ENCODE assay signal across 9 cellular contexts in genomic region chr18:37567061-37567993, GRCh38. TPM values are rescaled to one million over a fixed set of nuclear protein-coding genes. Genes with fewer than 3 reads are reported as not detected.
DNase-seq lines count a peak whose midpoint lies in the region; ATAC-seq and TF ChIP-seq lines count a peak whose summit lies in the region.
"Had no signal": no experiment of that assay in that cellular context is flagged by ENCODE, and none has a peak within 500 bp of the region (broad histone marks: within the 10 kb centered on the region; RNA-seq: fewer than 3 reads in every experiment).

No MANE protein-coding gene starts in this region.

- no peak for ATAC-seq in WTC11
- ATAC-seq in stimulated activated effector memory CD8-positive, alpha-beta T cell treated with anti-CD3 and anti-CD28 coated beads, Interleukin-12 subunit alpha, Interleukin-12 subunit beta, amount 100 ng/mL, for 72 hours: no peak
- no peak for ATAC-seq in GM18861 (IDR thresholded peaks at IDR 0.05; ENCODE audit: unreplicated experiment)
- no peak for ATAC-seq in GM19467 (IDR thresholded peaks at IDR 0.05; ENCODE audit: unreplicated experiment)
- no peak for ATAC-seq in GM19035 (IDR thresholded peaks at IDR 0.05; ENCODE audit: unreplicated experiment)

- no peak for TF ChIP-seq CTCF in WTC11 (IDR thresholded peaks at IDR 0.05)

- no peaks in the 10 kb centered on the region for H3K36me3 Mint-ChIP-seq in WTC11
- no peaks in the 10 kb centered on the region for H3K36me3 Mint-ChIP-seq in stimulated activated effector memory CD8-positive, alpha-beta T cell treated with anti-CD3 and anti-CD28 coated beads, Interleukin-12 subunit alpha, Interleukin-12 subunit beta, amount 100 ng/mL, for 72 hours

- peaks cover 95% of the 10 kb centered on the region for H3K27me3 Mint-ChIP-seq in WTC11 (ENCODE audit: low read depth)

- peaks cover 2% of the 10 kb centered on the region for H3K9me3 ChIP-seq in iPS-18c (ENCODE audit: control insufficient read depth, insufficient read depth, low read length)

- peaks cover 30% of the 10 kb centered on the region for H3K4me1 Mint-ChIP-seq in WTC11
- peaks cover 17% of the 10 kb centered on the region for H3K4me1 Mint-ChIP-seq in stimulated activated effector memory CD8-positive, alpha-beta T cell treated with anti-CD3 and anti-CD28 coated beads, Interleukin-12 subunit alpha, Interleukin-12 subunit beta, amount 100 ng/mL, for 72 hours

- H3K4me3 ChIP-seq in iPS-18c (ENCODE audit: insufficient read depth, low read depth, low read length): peak overlapping the region; percentile 56

- H3K4me3 Mint-ChIP-seq in WTC11: peak overlapping the region; percentile 77
- H3K4me3 Mint-ChIP-seq in stimulated activated effector memory CD8-positive, alpha-beta T cell treated with anti-CD3 and anti-CD28 coated beads, Interleukin-12 subunit alpha, Interleukin-12 subunit beta, amount 100 ng/mL, for 72 hours: peak overlapping the region; percentile 27

- H3K9me3 Mint-ChIP-seq in WTC11: no peaks in the 10 kb centered on the region
- no peaks in the 10 kb centered on the region for H3K9me3 Mint-ChIP-seq in stimulated activated effector memory CD8-positive, alpha-beta T cell treated with anti-CD3 and anti-CD28 coated beads, Interleukin-12 subunit alpha, Interleukin-12 subunit beta, amount 100 ng/mL, for 72 hours

- DNase-seq in DMS53 (lab: John Stamatoyannopoulos, UW) (peak; percentile 68), DMS53 treated with DMSO at 0.1 percent for 48 hours (lab: John Stamatoyannopoulos, UW; ENCODE audit: unreplicated experiment) (no peak), WTC11 (ENCODE audit: low spot score) (no peak)
- DNase-seq in stimulated activated effector memory CD8-positive, alpha-beta T cell treated with anti-CD3 and anti-CD28 coated beads, Interleukin-12 subunit alpha, Interleukin-12 subunit beta, amount 100 ng/mL, for 72 hours (ENCODE audit: low spot score in 2 of 2): no peak

- POLR2A ChIA-PET in WTC11 (lab: Charles Lee): interaction anchor here (0.7 to 1.3 kb wide), 2 partner anchors 9 to 33 kb away, joined by 3 read pairs; no protein-coding TSS in a partner anchor

- CTCF ChIA-PET in WTC11 (lab: Charles Lee): interaction anchor here (0.8 to 3.4 kb wide), 4 partner anchors 11 to 83 kb away, joined by 3 to 11 read pairs (median 6); no protein-coding TSS in a partner anchor

- no peak overlapping the region for H3K27ac Mint-ChIP-seq in WTC11
- no peak overlapping the region for H3K27ac Mint-ChIP-seq in stimulated activated effector memory CD8-positive, alpha-beta T cell treated with anti-CD3 and anti-CD28 coated beads, Interleukin-12 subunit alpha, Interleukin-12 subunit beta, amount 100 ng/mL, for 72 hours

TF ChIP-seq in WTC11, 78 proteins besides CTCF, POLR2A, EP300 and RAD21:
- TF ChIP-seq TEAD1 (CRISPR knock-in tag; IDR thresholded peaks at IDR 0.05): no peak
- TF ChIP-seq CDX4 (CRISPR knock-in tag; IDR thresholded peaks at IDR 0.05; ENCODE audit: borderline replicate concordance): no peak
- no peak for TF ChIP-seq TP53 (CRISPR knock-in tag; IDR thresholded peaks at IDR 0.05)
- TF ChIP-seq PRDM15 (CRISPR knock-in tag; IDR thresholded peaks at IDR 0.05): no peak
- TF ChIP-seq FOXK1 (CRISPR knock-in tag; IDR thresholded peaks at IDR 0.05): no peak
- TF ChIP-seq NFE2L1 (CRISPR knock-in tag; IDR thresholded peaks at IDR 0.05): no peak
- TF ChIP-seq ZNF317 (CRISPR knock-in tag; IDR thresholded peaks at IDR 0.05; ENCODE audit: borderline replicate concordance, low read depth): no peak
- TF ChIP-seq NR3C1 (CRISPR knock-in tag; conservative IDR thresholded peaks at IDR 0.05; ENCODE audit: low read depth): no peak
- TF ChIP-seq CREM (CRISPR knock-in tag; IDR thresholded peaks at IDR 0.05): no peak

RNA-seq across cellular contexts. Expression of gene CELF4, which starts 1.7 kb away (rescaled TPM):
- 2.6 to 3.3 TPM (median 2.9 TPM) in 3 replicates for total RNA-seq in WTC11 (2021)
- total RNA-seq: A172 had no signal
